8 cellular contexts compared by ENCODE assay signal in genomic region chr1:110780600-110781484, GRCh38.
DNase-seq lines count a peak whose midpoint lies in the region; ATAC-seq and TF ChIP-seq lines count a peak whose summit lies in the region.

No MANE protein-coding gene starts in this region.

- intact Hi-C loops in gastrocnemius medialis (cut with DNase I; ENCODE audit: low total_unique reads) = loop anchor here (5.0 kb wide), 2 partner anchors 149 to 164 kb away; no protein-coding TSS in a partner anchor

- peaks cover 5% of the 10 kb centered on the region for H3K27me3 Mint-ChIP-seq in T-helper 17 cell

- no peak overlapping the region for H3K4me3 ChIP-seq in gastrocnemius medialis

- peaks cover 42% of the 10 kb centered on the region for H3K4me1 Mint-ChIP-seq in T-helper 17 cell

- ATAC-seq in T-helper 17 cell (peak; percentile 83), gastrocnemius medialis (peak; percentile 52 to 58), HG02623 (IDR thresholded peaks at IDR 0.05; ENCODE audit: unreplicated experiment) (no peak), HG02938 (IDR thresholded peaks at IDR 0.05; ENCODE audit: unreplicated experiment) (no peak)

- H3K4me3 Mint-ChIP-seq in T-helper 17 cell = peak overlapping the region; percentile 9

- no peak for TF ChIP-seq POLR2A in gastrocnemius medialis (IDR thresholded peaks at IDR 0.05)

- no peaks in the 10 kb centered on the region for H3K9me3 ChIP-seq in T-helper 17 cell (ENCODE audit: control insufficient read depth, low read length, poor library complexity, severe bottlenecking)
- H3K9me3 ChIP-seq in gastrocnemius medialis = no peaks in the 10 kb centered on the region

- H3K27me3 ChIP-seq in gastrocnemius medialis = no peaks in the 10 kb centered on the region

- H3K27ac Mint-ChIP-seq in T-helper 17 cell = no peak overlapping the region

- TF ChIP-seq CTCF in GM12872 (IDR thresholded peaks at IDR 0.05; ENCODE audit: insufficient read depth, low read depth, low read length) = peak; percentile 91
- TF ChIP-seq CTCF in gastrocnemius medialis (IDR thresholded peaks at IDR 0.05 in 4 of 5, conservative IDR thresholded peaks at IDR 0.05 in 1 of 5) = peak; percentile 46 to 79 (median 69)

- no peaks in the 10 kb centered on the region for H3K36me3 ChIP-seq in gastrocnemius medialis

- H3K36me3 Mint-ChIP-seq in T-helper 17 cell (ENCODE audit: low read depth) = peaks cover 10% of the 10 kb centered on the region

- H3K27ac ChIP-seq in gastrocnemius medialis = no peak overlapping the region

- peak; percentile 73 for DNase-seq in NCI-H1092 treated with DMSO at 0.1 percent for 48 hours (lab: John Stamatoyannopoulos, UW)
- DNase-seq in T-helper 17 cell = peak; percentile 40 to 73 (median 56)
- DNase-seq in anterior cingulate cortex (lab: John Stamatoyannopoulos, UW) = peak in 48 of 58 donors; percentile 12 to 70 (median 40)
- DNase-seq in hypothalamus (lab: John Stamatoyannopoulos, UW) = peak in 40 of 51 donors; percentile 8 to 77 (median 35)
- peak; percentile 37 to 40 for DNase-seq in gastrocnemius medialis

- in situ Hi-C loops in gastrocnemius medialis (cut with MboI; ENCODE audit: low sequenced_read_pairs in 4 of 4) = loop anchor here in 3 of 4 donors (5.0 kb wide), 2 partner anchors 154 to 159 kb away; no protein-coding TSS in a partner anchor

- no peaks in the 10 kb centered on the region for H3K4me1 ChIP-seq in gastrocnemius medialis

Comparison
In these comparisons a context has a peak if more than half of its experiments do, and no peak if none do; other contexts are left out.
1. ATAC-seq: peak in T-helper 17 cell (single experiment) and gastrocnemius medialis (2 of 2); none in HG02623 (single experiment) and HG02938 (single experiment).
2. Peak in every context shown above with its lines, with median percentiles within 50 percentile points of each other: DNase-seq.